ENCODE assay signal across 11 cellular contexts in genomic region chr1:203153989-203154821, GRCh38. TPM values are rescaled to one million over a fixed set of nuclear protein-coding genes. Genes with fewer than 3 reads are reported as not detected.
DNase-seq lines count a peak whose midpoint lies in the region; ATAC-seq, FAIRE-seq and TF ChIP-seq lines count a peak whose summit lies in the region.
"Had no signal": no experiment of that assay in that cellular context is flagged by ENCODE, and none has a peak within 500 bp of the region (broad histone marks: within the 10 kb centered on the region; RNA-seq: fewer than 3 reads in every experiment).

No MANE protein-coding gene starts in this region.

- no peaks in the 10 kb centered on the region for H3K27me3 ChIP-seq in trophoblast cell (ENCODE audit: insufficient read depth, low read length)

- no peak overlapping the region for H3K4me3 Mint-ChIP-seq in natural killer cell

- no peak overlapping the region for H3K14ac ChIP-seq in trophoblast cell (ENCODE audit: low read length)

- H3K9ac ChIP-seq in trophoblast cell (ENCODE audit: low read length), result no peak overlapping the region

- H3K18ac ChIP-seq in trophoblast cell (ENCODE audit: low read length), result no peak overlapping the region

- H3K4me2 ChIP-seq in trophoblast cell (ENCODE audit: low read length), result peak overlapping the region; percentile 47

- H3K79me2 ChIP-seq in trophoblast cell (ENCODE audit: control insufficient read depth, insufficient read depth, low read length, poor library complexity), result no peaks in the 10 kb centered on the region

- no CpG with 5 or more reads among the region's 13 CpGs for WGBS in trophoblast cell (ENCODE audit: extremely low coverage, insufficient coverage, insufficient read length)

- no peak overlapping the region for H4K91ac ChIP-seq in trophoblast cell (ENCODE audit: low read depth, low read length)

- DNase-seq in H54 (ENCODE audit: insufficient read length, low spot score) (peak; percentile 71), RWPE1 (ENCODE audit: low spot score) (peak; percentile 84), trophoblast cell (peak; percentile 99), DMS 273 treated with DMSO at 0.1 percent for 48 hours (lab: John Stamatoyannopoulos, UW) (no peak), nucleus accumbens (lab: John Stamatoyannopoulos, UW) (no peak), natural killer cell (no peak)
- DNase-seq: H7; stimulated activated naive CD4-positive, alpha-beta T cell had no signal

- no peak overlapping the region for H2AK5ac ChIP-seq in trophoblast cell (ENCODE audit: low read length)

- no peak overlapping the region for H4K8ac ChIP-seq in trophoblast cell (ENCODE audit: low read depth, low read length)

- H3K36me3 ChIP-seq in trophoblast cell (ENCODE audit: control insufficient read depth in 1 of 2, insufficient read depth in 2 of 2, low read length in 2 of 2), result no peaks in the 10 kb centered on the region

- peaks cover 2% of the 10 kb centered on the region for H3K9me3 ChIP-seq in trophoblast cell (ENCODE audit: insufficient read depth, low read depth, low read length)

- peaks cover 10% of the 10 kb centered on the region for H3K79me1 ChIP-seq in trophoblast cell (ENCODE audit: low read length)

- no peak for FAIRE-seq in H54 (lab: Jason Lieb, UNC)

- CTCF ChIA-PET in RWPE1 (lab: Yijun Ruan, JAX), result interaction anchor here (0.8 to 1.9 kb wide), 5 partner anchors 18 to 115 kb away, joined by 4 to 10 read pairs (median 7); no protein-coding TSS in a partner anchor

- no peak overlapping the region for H3K27ac Mint-ChIP-seq in natural killer cell

- H2BK12ac ChIP-seq in trophoblast cell (ENCODE audit: low read length), result no peak overlapping the region

- POLR2A ChIA-PET in RWPE1 (lab: Yijun Ruan, JAX; ENCODE audit: low non-redundant PET), result no interaction called here

- intact Hi-C loops in natural killer cell (cut with micrococcal nuclease), result no loop called here

- H3K4me1 Mint-ChIP-seq in natural killer cell, result no peaks in the 10 kb centered on the region

- no peak for TF ChIP-seq POLR2A in H54 (IDR thresholded peaks at IDR 0.05; ENCODE audit: low read depth, low read length)

- no peaks in the 10 kb centered on the region for H3K36me3 Mint-ChIP-seq in natural killer cell

- H2BK120ac ChIP-seq in trophoblast cell (ENCODE audit: insufficient read depth, low read length, poor library complexity), result peak overlapping the region; percentile 49

- ATAC-seq in esophagus mucosa, result peak; percentile 81
- no peak for ATAC-seq in GM18517 (IDR thresholded peaks at IDR 0.05; ENCODE audit: unreplicated experiment)
- ATAC-seq in natural killer cell, result no peak

- H3K4me1 ChIP-seq in trophoblast cell (ENCODE audit: control insufficient read depth in 1 of 2, insufficient read depth in 2 of 2, low read length in 2 of 2), result peaks cover 38% of the 10 kb centered on the region in 2 experiments

- H3K4ac ChIP-seq in trophoblast cell (ENCODE audit: low read depth, low read length), result no peak overlapping the region

- H3K4me3 ChIP-seq in trophoblast cell (ENCODE audit: low read depth, low read length), result no peak overlapping the region
- H3K4me3 ChIP-seq: coronary artery had no signal

- H2BK5ac ChIP-seq in trophoblast cell (ENCODE audit: low read depth, low read length, poor library complexity), result no peak overlapping the region

- H2AFZ ChIP-seq in trophoblast cell (ENCODE audit: insufficient read depth, low read length, poor library complexity), result no peak overlapping the region

- peaks cover 0 to 2% of the 10 kb centered on the region in 2 donors for H3K9me3 Mint-ChIP-seq in natural killer cell

- TF ChIP-seq CTCF in RWPE1 (conservative IDR thresholded peaks at IDR 0.05; ENCODE audit: low read depth) (no peak), natural killer cell (IDR thresholded peaks at IDR 0.05) (no peak)

- H3K27ac ChIP-seq in RWPE1 (peak overlapping the region; percentile 69), trophoblast cell (ENCODE audit: low read depth, low read length) (peak overlapping the region; percentile 66)
- H3K27ac ChIP-seq: coronary artery had no signal

- H3K23ac ChIP-seq in trophoblast cell (ENCODE audit: low read length), result no peak overlapping the region

- no peak overlapping the region for H4K12ac ChIP-seq in trophoblast cell (ENCODE audit: low read depth, low read length)

- H3K27me3 Mint-ChIP-seq in natural killer cell (ENCODE audit: low read depth in 2 of 2), result peaks cover 12 to 32% of the 10 kb centered on the region in 2 donors

RNA-seq across cellular contexts. Expression of gene MYBPH, which starts 21.4 kb away (rescaled TPM):
- total RNA-seq in esophagus mucosa (not detected), natural killer cell (not detected)
- polyA plus RNA-seq in trophoblast cell (2013), result not detected in 2 replicates
- total RNA-seq: H7 had no signal

RNA-seq across cellular contexts. Expression of gene ADORA1, which starts 26.7 kb away (rescaled TPM):
- 0.28 TPM for total RNA-seq in esophagus mucosa
- polyA plus RNA-seq in trophoblast cell (2013), result 1.3 and 1.4 TPM in 2 replicates
- total RNA-seq in natural killer cell, result not detected

RNA-seq across cellular contexts. Expression of gene CHI3L1, which starts 32.3 kb away (rescaled TPM):
- total RNA-seq in esophagus mucosa (20.5 TPM), natural killer cell (1 to 10 TPM in 1 of 3 donors, not detected in 2; 1.0 TPM)
- polyA plus RNA-seq in trophoblast cell (2013), result not detected in 2 replicates

Comparison
In these comparisons a context has a peak if more than half of its experiments do, and no peak if none do; other contexts are left out.
1. DNase-seq: peak in H54 (single experiment), RWPE1 (single experiment) and trophoblast cell (2 of 2); none in DMS 273 treated with DMSO at 0.1 percent for 48 hours (single experiment), nucleus accumbens (0 of 56) and natural killer cell (single experiment).
2. RNA of gene CHI3L1, which starts 32.3 kb away (total RNA-seq): 20.5 TPM in esophagus mucosa (single experiment); 1.0 TPM in natural killer cell; every median in the first group is over 10 times any median in the second.